1 cellular context compared by ENCODE assay signal in the genomic region with DNA sequence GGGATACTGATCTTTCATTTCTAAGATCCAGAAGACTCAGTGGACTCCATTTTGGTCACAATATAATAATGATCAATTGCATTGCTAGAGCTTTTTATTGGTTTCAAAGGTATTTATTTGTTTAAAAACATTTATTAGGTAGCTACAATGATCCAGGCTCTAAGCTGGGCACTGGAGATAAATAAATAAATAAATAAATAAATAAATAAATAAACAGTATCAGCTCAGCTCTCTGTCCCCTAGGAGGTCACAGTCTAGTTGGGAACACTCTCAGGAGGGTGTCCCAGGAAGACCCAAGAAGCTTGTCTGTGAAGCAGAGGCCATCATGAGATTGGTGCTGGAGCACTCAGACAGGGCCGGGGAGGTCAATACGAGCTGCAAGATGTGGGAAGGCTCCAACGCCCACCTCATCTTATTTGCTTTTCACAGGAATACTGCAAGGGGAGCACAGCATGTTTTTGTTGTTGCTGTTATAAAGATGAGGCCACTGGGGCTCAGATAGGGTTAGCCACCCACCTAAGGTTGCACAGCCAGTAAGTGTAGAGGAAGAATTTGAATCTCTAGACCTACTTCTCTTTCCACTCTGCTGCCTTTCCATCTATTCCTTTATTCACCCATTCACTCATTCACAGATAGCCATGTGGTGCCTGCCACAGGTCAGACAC.
TF ChIP-seq lines count a peak whose summit lies in the region.

No MANE protein-coding gene starts in this region.

TF ChIP-seq in HEK293, 187 proteins besides CTCF, POLR2A, EP300 and RAD21 (continued from another document):
- TF ChIP-seq ZNF239 (tag by site-specific recombination; IDR thresholded peaks at IDR 0.05) (no peak), ZNF112 (tag by site-specific recombination; IDR thresholded peaks at IDR 0.05) (no peak), ZNF140 (tag by site-specific recombination; IDR thresholded peaks at IDR 0.05) (peak; percentile 27; the same call in 1 of the 2 replicates), ZBTB7A (tag by site-specific recombination; IDR thresholded peaks at IDR 0.05; ENCODE audit: low read depth) (no peak), ZNF324 (tag by site-specific recombination; IDR thresholded peaks at IDR 0.05) (no peak), ZNF426 (tag by site-specific recombination; IDR thresholded peaks at IDR 0.05) (peak; percentile 62), ZNF777 (tag by site-specific recombination; IDR thresholded peaks at IDR 0.05; ENCODE audit: borderline replicate concordance) (no peak), ZBTB8A (tag by site-specific recombination; IDR thresholded peaks at IDR 0.05) (peak; percentile 36; the same call in 1 of the 2 replicates), ZFHX2 (tag by site-specific recombination; conservative IDR thresholded peaks at IDR 0.05) (peak; percentile 56), ZNF394 (tag by site-specific recombination; IDR thresholded peaks at IDR 0.05; ENCODE audit: borderline replicate concordance) (peak; percentile 89; the same call in 1 of the 2 replicates), KLF8 (tag by site-specific recombination; IDR thresholded peaks at IDR 0.05) (no peak)
- TF ChIP-seq, protein P1, sequence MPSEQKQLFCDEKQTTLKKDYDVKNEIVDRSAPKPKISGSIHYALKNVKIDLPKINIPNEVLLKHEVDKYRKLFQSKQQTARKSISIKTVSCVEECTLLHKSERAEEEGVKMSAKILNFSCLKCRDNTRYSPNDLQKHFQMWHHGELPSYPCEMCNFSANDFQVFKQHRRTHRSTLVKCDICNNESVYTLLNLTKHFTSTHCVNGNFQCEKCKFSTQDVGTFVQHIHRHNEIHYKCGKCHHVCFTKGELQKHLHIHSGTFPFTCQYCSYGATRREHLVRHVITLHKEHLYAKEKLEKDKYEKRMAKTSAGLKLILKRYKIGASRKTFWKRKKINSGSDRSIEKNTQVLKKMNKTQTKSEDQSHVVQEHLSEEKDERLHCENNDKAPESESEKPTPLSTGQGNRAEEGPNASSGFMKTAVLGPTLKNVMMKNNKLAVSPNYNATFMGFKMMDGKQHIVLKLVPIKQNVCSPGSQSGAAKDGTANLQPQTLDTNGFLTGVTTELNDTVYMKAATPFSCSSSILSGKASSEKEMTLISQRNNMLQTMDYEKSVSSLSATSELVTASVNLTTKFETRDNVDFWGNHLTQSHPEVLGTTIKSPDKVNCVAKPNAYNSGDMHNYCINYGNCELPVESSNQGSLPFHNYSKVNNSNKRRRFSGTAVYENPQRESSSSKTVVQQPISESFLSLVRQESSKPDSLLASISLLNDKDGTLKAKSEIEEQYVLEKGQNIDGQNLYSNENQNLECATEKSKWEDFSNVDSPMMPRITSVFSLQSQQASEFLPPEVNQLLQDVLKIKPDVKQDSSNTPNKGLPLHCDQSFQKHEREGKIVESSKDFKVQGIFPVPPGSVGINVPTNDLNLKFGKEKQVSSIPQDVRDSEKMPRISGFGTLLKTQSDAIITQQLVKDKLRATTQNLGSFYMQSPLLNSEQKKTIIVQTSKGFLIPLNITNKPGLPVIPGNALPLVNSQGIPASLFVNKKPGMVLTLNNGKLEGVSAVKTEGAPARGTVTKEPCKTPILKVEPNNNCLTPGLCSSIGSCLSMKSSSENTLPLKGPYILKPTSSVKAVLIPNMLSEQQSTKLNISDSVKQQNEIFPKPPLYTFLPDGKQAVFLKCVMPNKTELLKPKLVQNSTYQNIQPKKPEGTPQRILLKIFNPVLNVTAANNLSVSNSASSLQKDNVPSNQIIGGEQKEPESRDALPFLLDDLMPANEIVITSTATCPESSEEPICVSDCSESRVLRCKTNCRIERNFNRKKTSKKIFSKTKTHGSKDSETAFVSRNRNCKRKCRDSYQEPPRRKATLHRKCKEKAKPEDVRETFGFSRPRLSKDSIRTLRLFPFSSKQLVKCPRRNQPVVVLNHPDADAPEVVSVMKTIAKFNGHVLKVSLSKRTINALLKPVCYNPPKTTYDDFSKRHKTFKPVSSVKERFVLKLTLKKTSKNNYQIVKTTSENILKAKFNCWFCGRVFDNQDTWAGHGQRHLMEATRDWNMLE (tag by site-specific recombination; conservative IDR thresholded peaks at IDR 0.05; ENCODE audit: low read depth) = peak; percentile 77
- TF ChIP-seq, protein P2, sequence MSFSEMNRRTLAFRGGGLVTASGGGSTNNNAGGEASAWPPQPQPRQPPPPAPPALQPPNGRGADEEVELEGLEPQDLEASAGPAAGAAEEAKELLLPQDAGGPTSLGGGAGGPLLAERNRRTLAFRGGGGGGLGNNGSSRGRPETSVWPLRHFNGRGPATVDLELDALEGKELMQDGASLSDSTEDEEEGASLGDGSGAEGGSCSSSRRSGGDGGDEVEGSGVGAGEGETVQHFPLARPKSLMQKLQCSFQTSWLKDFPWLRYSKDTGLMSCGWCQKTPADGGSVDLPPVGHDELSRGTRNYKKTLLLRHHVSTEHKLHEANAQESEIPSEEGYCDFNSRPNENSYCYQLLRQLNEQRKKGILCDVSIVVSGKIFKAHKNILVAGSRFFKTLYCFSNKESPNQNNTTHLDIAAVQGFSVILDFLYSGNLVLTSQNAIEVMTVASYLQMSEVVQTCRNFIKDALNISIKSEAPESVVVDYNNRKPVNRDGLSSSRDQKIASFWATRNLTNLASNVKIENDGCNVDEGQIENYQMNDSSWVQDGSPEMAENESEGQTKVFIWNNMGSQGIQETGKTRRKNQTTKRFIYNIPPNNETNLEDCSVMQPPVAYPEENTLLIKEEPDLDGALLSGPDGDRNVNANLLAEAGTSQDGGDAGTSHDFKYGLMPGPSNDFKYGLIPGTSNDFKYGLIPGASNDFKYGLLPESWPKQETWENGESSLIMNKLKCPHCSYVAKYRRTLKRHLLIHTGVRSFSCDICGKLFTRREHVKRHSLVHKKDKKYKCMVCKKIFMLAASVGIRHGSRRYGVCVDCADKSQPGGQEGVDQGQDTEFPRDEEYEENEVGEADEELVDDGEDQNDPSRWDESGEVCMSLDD (tag by site-specific recombination; IDR thresholded peaks at IDR 0.05) = no peak
- TF ChIP-seq, protein P3, sequence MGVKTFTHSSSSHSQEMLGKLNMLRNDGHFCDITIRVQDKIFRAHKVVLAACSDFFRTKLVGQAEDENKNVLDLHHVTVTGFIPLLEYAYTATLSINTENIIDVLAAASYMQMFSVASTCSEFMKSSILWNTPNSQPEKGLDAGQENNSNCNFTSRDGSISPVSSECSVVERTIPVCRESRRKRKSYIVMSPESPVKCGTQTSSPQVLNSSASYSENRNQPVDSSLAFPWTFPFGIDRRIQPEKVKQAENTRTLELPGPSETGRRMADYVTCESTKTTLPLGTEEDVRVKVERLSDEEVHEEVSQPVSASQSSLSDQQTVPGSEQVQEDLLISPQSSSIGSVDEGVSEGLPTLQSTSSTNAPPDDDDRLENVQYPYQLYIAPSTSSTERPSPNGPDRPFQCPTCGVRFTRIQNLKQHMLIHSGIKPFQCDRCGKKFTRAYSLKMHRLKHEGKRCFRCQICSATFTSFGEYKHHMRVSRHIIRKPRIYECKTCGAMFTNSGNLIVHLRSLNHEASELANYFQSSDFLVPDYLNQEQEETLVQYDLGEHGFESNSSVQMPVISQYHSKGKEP (tag by site-specific recombination; IDR thresholded peaks at IDR 0.05) = no peak
TF ChIP-seq in HEK293: peak in this region for 17.
